In the genomic region with DNA sequence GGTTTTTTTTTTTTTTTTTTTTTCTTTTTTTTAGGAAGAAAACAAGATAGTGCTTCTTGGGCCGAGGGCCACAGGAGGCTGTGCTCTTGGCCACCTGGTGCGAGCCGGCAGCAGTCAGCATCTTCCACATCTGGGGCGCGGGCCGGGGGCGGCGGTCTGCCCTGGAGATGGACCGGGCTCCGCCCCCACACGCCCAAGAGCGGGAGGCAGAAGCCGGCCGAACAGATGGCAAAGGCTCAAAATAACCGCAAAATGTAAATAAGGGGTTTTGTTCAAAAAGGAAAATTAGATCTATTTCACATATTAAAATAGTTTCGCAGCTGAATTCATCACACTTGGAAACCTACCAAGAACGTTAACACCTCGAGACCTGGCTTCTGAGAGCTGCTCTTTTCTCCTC, we compare ENCODE assay signal across 12 cellular contexts. TPM values are rescaled to one million over a fixed set of nuclear protein-coding genes. Genes with fewer than 3 reads are reported as not detected.
DNase-seq lines count a peak whose midpoint lies in the region; ATAC-seq and TF ChIP-seq lines count a peak whose summit lies in the region.
"Had no signal": no experiment of that assay in that cellular context is flagged by ENCODE, and none has a peak within 500 bp of the region (broad histone marks: within the 10 kb centered on the region; RNA-seq: fewer than 3 reads in every experiment).

No MANE protein-coding gene starts in this region.

- no peaks in the 10 kb centered on the region for H3K27me3 ChIP-seq in BE2C
- no peaks in the 10 kb centered on the region for H3K27me3 ChIP-seq in parathyroid adenoma (ENCODE audit: control insufficient read depth, insufficient read depth, low read length)
- H3K27me3 ChIP-seq: pancreas had no signal

- H3K4me2 ChIP-seq in parathyroid adenoma (ENCODE audit: low read length), result no peak overlapping the region

- no peaks in the 10 kb centered on the region for H3K79me2 ChIP-seq in parathyroid adenoma

- H3K9ac ChIP-seq in parathyroid adenoma, result no peak overlapping the region
- H3K9ac ChIP-seq: GM23248 had no signal

- H2AFZ ChIP-seq in parathyroid adenoma, result no peak overlapping the region
- H2AFZ ChIP-seq: GM23248 had no signal

- H3K27me3 Mint-ChIP-seq in T-helper 17 cell, result no peaks in the 10 kb centered on the region
- H3K27me3 Mint-ChIP-seq in glutamatergic neuron (ENCODE audit: unreplicated experiment), result peaks cover 2% of the 10 kb centered on the region

- no peak overlapping the region for H3K4me3 ChIP-seq in BE2C (ENCODE audit: low read depth, low read length)
- no peak overlapping the region for H3K4me3 ChIP-seq in parathyroid adenoma (ENCODE audit: low read depth, low read length)
- H3K4me3 ChIP-seq: GM23248, pancreas had no signal

- H3K9me3 Mint-ChIP-seq in glutamatergic neuron (ENCODE audit: unreplicated experiment), result peaks cover 2% of the 10 kb centered on the region

- H3K4me3 Mint-ChIP-seq in T-helper 17 cell (no peak overlapping the region), glutamatergic neuron (ENCODE audit: unreplicated experiment) (no peak overlapping the region)

- peak overlapping the region; percentile 59 for H3K27ac ChIP-seq in parathyroid adenoma
- H3K27ac ChIP-seq: GM23248 had no signal

- H3K36me3 Mint-ChIP-seq in T-helper 17 cell (ENCODE audit: low read depth) (no peaks in the 10 kb centered on the region), glutamatergic neuron (ENCODE audit: unreplicated experiment) (no peaks in the 10 kb centered on the region)

- peaks cover 12% of the 10 kb centered on the region for H3K4me1 ChIP-seq in BE2C
- H3K4me1 ChIP-seq in parathyroid adenoma, result no peaks in the 10 kb centered on the region
- H3K4me1 ChIP-seq: pancreas had no signal

- H3K9me3 ChIP-seq in BE2C, result no peaks in the 10 kb centered on the region
- no peaks in the 10 kb centered on the region for H3K9me3 ChIP-seq in T-helper 17 cell (ENCODE audit: control insufficient read depth, low read length, poor library complexity, severe bottlenecking)
- no peaks in the 10 kb centered on the region for H3K9me3 ChIP-seq in parathyroid adenoma (ENCODE audit: control insufficient read depth, low read length)
- H3K9me3 ChIP-seq: pancreas had no signal

- H3K4me1 Mint-ChIP-seq in T-helper 17 cell (peaks cover 3% of the 10 kb centered on the region), glutamatergic neuron (ENCODE audit: low read depth, unreplicated experiment) (peaks cover 17% of the 10 kb centered on the region)

- TF ChIP-seq CTCF in BE2C (IDR thresholded peaks at IDR 0.05; ENCODE audit: low read depth, low read length) (no peak), glutamatergic neuron (IDR thresholded peaks at IDR 0.05; ENCODE audit: partially characterized antibody, unreplicated experiment) (no peak), parathyroid adenoma (IDR thresholded peaks at IDR 0.05) (no peak)

- H3K36me3 ChIP-seq in BE2C (no peaks in the 10 kb centered on the region), parathyroid adenoma (ENCODE audit: control insufficient read depth, insufficient read depth, low read length) (no peaks in the 10 kb centered on the region)

- ATAC-seq in T-helper 17 cell (no peak), HG02884 (IDR thresholded peaks at IDR 0.05; ENCODE audit: unreplicated experiment) (no peak)

- DNase-seq in BE2C (peak; percentile 12), T-helper 17 cell (peak in 2 of 3 donors; percentile 0 to 3), glutamatergic neuron (peak; percentile 27), NCI-H187 treated with DMSO at 0.1 percent for 48 hours (lab: John Stamatoyannopoulos, UW) (no peak), amniotic stem cell (lab: John Stamatoyannopoulos, UW) (no peak), iPS-NIHi7 (ENCODE audit: extremely low spot score) (no peak)
- DNase-seq: activated CD4-positive, CD25-positive, alpha-beta regulatory T cell; KG1 had no signal

- H3K27ac Mint-ChIP-seq in T-helper 17 cell, result no peak overlapping the region
- H3K27ac Mint-ChIP-seq in glutamatergic neuron (ENCODE audit: unreplicated experiment), result no peak overlapping the region

RNA-seq across cellular contexts. Expression of a gene that starts 51.5 kb away (rescaled TPM):
- polyA plus RNA-seq in BE2C (2012; ENCODE audit: insufficient read depth, insufficient read length, low read depth), result 81.2 TPM
- total RNA-seq in T-helper 17 cell (10 to 100 TPM; 23.2 to 23.7 TPM), glutamatergic neuron (ENCODE audit: unreplicated experiment) (48.4 TPM)

Comparison
In these comparisons a context has a peak if more than half of its experiments do, and no peak if none do; other contexts are left out.
1. DNase-seq: peak in BE2C (single experiment), T-helper 17 cell (2 of 3) and glutamatergic neuron (single experiment); none in NCI-H187 treated with DMSO at 0.1 percent for 48 hours (single experiment), amniotic stem cell (single experiment) and iPS-NIHi7 (single experiment).